ENCODE assay signal across 28 cellular contexts in the genomic region with DNA sequence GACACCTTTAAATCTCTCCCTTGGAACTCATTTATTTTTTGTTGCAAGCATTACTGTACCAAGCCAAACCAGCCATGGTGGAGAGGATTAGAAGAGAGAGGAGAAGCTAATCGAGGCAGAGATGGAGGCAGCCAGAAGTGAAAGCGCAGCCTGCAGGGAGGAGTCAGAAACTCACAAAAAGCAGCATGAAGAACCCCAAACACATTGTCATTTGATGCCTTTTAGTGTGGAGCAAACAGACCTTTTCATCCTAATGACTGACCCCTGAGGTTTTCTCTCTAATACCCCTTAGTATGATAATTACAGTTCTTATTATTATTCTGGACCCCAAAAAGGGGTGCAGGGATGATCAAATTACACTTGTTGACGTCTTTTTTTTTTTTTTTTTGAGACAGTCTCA.
DNase-seq lines count a peak whose midpoint lies in the region; ATAC-seq and TF ChIP-seq lines count a peak whose summit lies in the region.
"Had no signal": no experiment of that assay in that cellular context is flagged by ENCODE, and none has a peak within 500 bp of the region (broad histone marks: within the 10 kb centered on the region; RNA-seq: fewer than 3 reads in every experiment).

No MANE protein-coding gene starts in this region.

- no peak for TF ChIP-seq CTCF in left ventricle myocardium inferior (IDR thresholded peaks at IDR 0.05; ENCODE audit: borderline replicate concordance)

- H3K9ac ChIP-seq in SK-N-MC (ENCODE audit: insufficient read length): no peak overlapping the region
- H3K9ac ChIP-seq in iPS-18a (ENCODE audit: low read length): no peak overlapping the region

- H3K36me3 ChIP-seq in left ventricle myocardium inferior: peaks cover 9% of the 10 kb centered on the region
- no peaks in the 10 kb centered on the region for H3K36me3 ChIP-seq in SK-N-MC (ENCODE audit: insufficient read depth, low read length)
- no peaks in the 10 kb centered on the region for H3K36me3 ChIP-seq in iPS-18a (ENCODE audit: control insufficient read depth, low read depth, low read length)
- H3K36me3 ChIP-seq: pancreas, upper lobe of left lung had no signal

- H3K4me3 ChIP-seq in left ventricle myocardium inferior (no peak overlapping the region), SK-N-MC (no peak overlapping the region; the same call in 1 of the 2 replicates), iPS-18a (ENCODE audit: low read length) (peak overlapping the region; percentile 26)
- H3K4me3 ChIP-seq: pancreas, upper lobe of left lung had no signal

- H3K4me1 ChIP-seq in left ventricle myocardium inferior (peaks cover 64% of the 10 kb centered on the region), iPS-18a (ENCODE audit: control insufficient read depth, low read depth, low read length) (peaks cover 52% of the 10 kb centered on the region)

- intact Hi-C loops in left ventricle myocardium inferior (cut with micrococcal nuclease): no loop called here
- intact Hi-C loops in left cardiac atrium (cut with DNase I): no loop called here

- H3K9me3 ChIP-seq in left ventricle myocardium inferior (replicated peaks) (no peaks in the 10 kb centered on the region), SK-N-MC (ENCODE audit: low read depth, low read length) (no peaks in the 10 kb centered on the region), iPS-18a (ENCODE audit: control insufficient read depth, low read depth, low read length) (no peaks in the 10 kb centered on the region)
- H3K9me3 ChIP-seq: pancreas, upper lobe of left lung had no signal

- ATAC-seq in left cardiac atrium: no peak
- no peak for ATAC-seq in HG02970 (IDR thresholded peaks at IDR 0.05; ENCODE audit: low FRiP score, unreplicated experiment)
- no peak for ATAC-seq in GM18858 (IDR thresholded peaks at IDR 0.05; ENCODE audit: unreplicated experiment)
- ATAC-seq: activated naive CD4-positive, alpha-beta T cell treated with anti-CD3 and anti-CD28 coated beads, Interleukin-2, amount 50 U/mL, for 72 hours; pancreas; stimulated activated naive B cell treated with anti-CD40 and anti-IgM and Interleukin-4, amounts not matched to agents 10 μg/mL and 1 μg/mL and 100 μg/mL, for 72 hours had no signal

- no peaks in the 10 kb centered on the region for H3K27me3 ChIP-seq in left ventricle myocardium inferior (ENCODE audit: low read depth)
- H3K27me3 ChIP-seq in iPS-18a (ENCODE audit: control insufficient read depth, insufficient read depth, low read length): no peaks in the 10 kb centered on the region
- H3K27me3 ChIP-seq: pancreas, upper lobe of left lung had no signal

- H3K27ac ChIP-seq in left ventricle myocardium inferior (replicated peaks) (peak overlapping the region; percentile 75), SK-N-MC (peak overlapping the region; percentile 95), iPS-18a (ENCODE audit: low read length) (no peak overlapping the region)
- H3K27ac ChIP-seq: 22Rv1, pancreas had no signal

- DNase-seq in left ventricle myocardium inferior: no peak
- DNase-seq in left cardiac atrium: no peak
- no peak for DNase-seq in SK-N-MC (ENCODE audit: low read depth, low spot score)
- DNase-seq in foreskin melanocyte: no peak
- no peak for DNase-seq in cerebellum (ENCODE audit: low spot score)
- DNase-seq: activated CD4-positive, alpha-beta T cell treated with anti-CD3 and anti-CD28 coated beads, Interleukin-2, amount 10 ng/mL, durations not matched to agents 24 days and 14 days; activated effector memory CD4-positive, alpha-beta T cell treated with Interleukin-2 at 50 U/mL for 16 hours; activated T-cell treated with anti-CD3 and anti-CD28 coated beads, Interleukin-2, amount 50 U/mL, for 1 hour; amygdala; C1 segment of cervical spinal cord; DMS79; effector CD8-positive, alpha-beta T cell; erythroblast; GDM1; head of caudate nucleus; NCI-H2081; NCI-H226; NCI-H526 treated with DMSO at 0.1 percent for 48 hours; pancreas; stimulated activated naive B cell treated with anti-CD40 and anti-IgM and Interleukin-4, amounts not matched to agents 10 μg/mL and 1 μg/mL and 100 μg/mL, for 72 hours; substantia nigra; T1000; upper lobe of left lung had no signal
